Comparison of ENCODE assay signal across 1 cellular context in the genomic region with DNA sequence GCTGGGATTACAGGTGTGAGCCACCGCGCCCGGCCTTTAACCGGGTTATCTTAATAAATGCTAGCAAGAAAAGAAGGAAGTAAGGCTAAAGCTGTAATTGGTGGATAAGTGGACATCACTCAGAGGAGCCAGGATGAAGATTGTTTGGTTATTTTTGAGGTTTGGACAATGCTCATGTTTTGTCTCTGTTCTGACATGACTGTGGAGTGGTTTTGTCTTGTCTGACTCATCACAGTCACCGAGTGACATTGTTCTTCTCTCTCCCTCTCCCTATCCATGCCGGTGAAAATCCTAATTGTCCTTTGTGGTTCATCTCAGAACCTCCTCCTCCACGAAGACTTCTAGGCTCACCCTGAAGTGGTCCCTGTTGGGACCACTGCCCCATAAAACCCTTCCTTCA.
TF ChIP-seq lines count a peak whose summit lies in the region.

No MANE protein-coding gene starts in this region.

TF ChIP-seq in HepG2, 621 proteins besides CTCF, POLR2A, EP300 and RAD21 (continued from another document):
- TF ChIP-seq, protein P1, sequence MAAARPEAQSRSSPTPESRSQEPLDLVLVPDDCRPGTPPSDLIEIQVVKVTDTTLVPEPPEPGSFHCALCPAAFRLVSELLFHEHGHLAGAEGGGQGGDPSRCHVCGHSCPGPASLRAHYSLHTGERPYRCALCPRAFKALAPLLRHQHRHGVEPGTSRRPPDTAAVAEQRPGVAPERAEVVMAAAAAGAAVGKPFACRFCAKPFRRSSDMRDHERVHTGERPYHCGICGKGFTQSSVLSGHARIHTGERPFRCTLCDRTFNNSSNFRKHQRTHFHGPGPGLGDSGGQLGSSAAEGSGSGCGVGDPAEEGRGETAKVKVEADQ (CRISPR knock-in tag; IDR thresholded peaks at IDR 0.05; ENCODE audit: borderline replicate concordance), result no peak
- TF ChIP-seq ZNF460 (CRISPR knock-in tag; IDR thresholded peaks at IDR 0.05; ENCODE audit: borderline replicate concordance), result 0 out of 2 replicates have a peak, but pooled peaks have one; percentile 5
- no peak for TF ChIP-seq HNRNPLL (IDR thresholded peaks at IDR 0.05; ENCODE audit: low read depth, low read length, poor library complexity, severe bottlenecking)
- no peak for TF ChIP-seq ZNF12 (CRISPR knock-in tag; IDR thresholded peaks at IDR 0.05)
- TF ChIP-seq ZNF232 (CRISPR knock-in tag; IDR thresholded peaks at IDR 0.05; ENCODE audit: borderline replicate concordance), result no peak
- no peak for TF ChIP-seq KLF16 (CRISPR knock-in tag; IDR thresholded peaks at IDR 0.05)
